ENCODE assay signal across 13 cellular contexts in genomic region chr1:169044971-169045370, GRCh38.
DNase-seq lines count a peak whose midpoint lies in the region; ATAC-seq, FAIRE-seq and TF ChIP-seq lines count a peak whose summit lies in the region.
"Had no signal": no experiment of that assay in that cellular context is flagged by ENCODE, and none has a peak within 500 bp of the region (broad histone marks: within the 10 kb centered on the region; RNA-seq: fewer than 3 reads in every experiment).

No MANE protein-coding gene starts in this region.

- no peak overlapping the region for H3K4me3 ChIP-seq in BLaER1
- H3K4me3 ChIP-seq in pancreas, result no peak overlapping the region

- H3K36me3 ChIP-seq in BLaER1 (no peaks in the 10 kb centered on the region), pancreas (no peaks in the 10 kb centered on the region)

- no peaks in the 10 kb centered on the region for H4K20me1 ChIP-seq in BLaER1

- FAIRE-seq in pancreas (lab: Jason Lieb, UNC), result no peak

- H3K27ac ChIP-seq in BLaER1, result peak overlapping the region; percentile 88
- no peak overlapping the region for H3K27ac ChIP-seq in pancreas

- no peak for TF ChIP-seq CTCF in pancreas (IDR thresholded peaks at IDR 0.05)

- H3K36me3 Mint-ChIP-seq in T-helper 17 cell (ENCODE audit: low read depth), result no peaks in the 10 kb centered on the region
- H3K36me3 Mint-ChIP-seq: naive B cell, type B pancreatic cell had no signal

- 72 to 81% methylated on average over 4 of the region's 4 CpGs for WGBS in pancreas, 2 donors

- peaks cover 4% of the 10 kb centered on the region; the same call in 1 of the 2 replicates for H3K9me3 ChIP-seq in BLaER1
- H3K9me3 ChIP-seq in T-helper 17 cell (ENCODE audit: control insufficient read depth, low read length, poor library complexity, severe bottlenecking), result no peaks in the 10 kb centered on the region
- H3K9me3 ChIP-seq in pancreas, result no peaks in the 10 kb centered on the region

- H3K27me3 Mint-ChIP-seq in T-helper 17 cell, result no peaks in the 10 kb centered on the region
- H3K27me3 Mint-ChIP-seq: effector memory CD8-positive, alpha-beta T cell; type B pancreatic cell had no signal

- no peak overlapping the region; the same call in 1 of the 2 replicates for H3K9ac ChIP-seq in BLaER1

- DNase-seq in T-helper 17 cell (no peak), AML-193 (lab: John Stamatoyannopoulos, UW) (no peak), pancreas (no peak)
- no peak for DNase-seq in stimulated activated CD4-positive, alpha-beta T cell treated with anti-CD3 and anti-CD28 coated beads, Interleukin-12 subunit alpha, Interleukin-12 subunit beta, amount 100 ng/mL, for 4 hours
- DNase-seq: COR-L47, naive B cell, SW 1271 had no signal

- H3K27ac Mint-ChIP-seq in T-helper 17 cell, result peak overlapping the region; percentile 67
- H3K27ac Mint-ChIP-seq: type B pancreatic cell had no signal

- H3K27me3 ChIP-seq in BLaER1 (no peaks in the 10 kb centered on the region), pancreas (no peaks in the 10 kb centered on the region)

- H3K4me2 ChIP-seq in BLaER1, result peak overlapping the region; percentile 71

- ATAC-seq in GM18907 (IDR thresholded peaks at IDR 0.05; ENCODE audit: unreplicated experiment) (peak; percentile 60), HG03097 (IDR thresholded peaks at IDR 0.05; ENCODE audit: low FRiP score, unreplicated experiment) (peak; percentile 47), T-helper 17 cell (no peak), pancreas (no peak), HG03095 (IDR thresholded peaks at IDR 0.05; ENCODE audit: unreplicated experiment) (no peak)

- H3K4me1 ChIP-seq in BLaER1 (peaks cover 31% of the 10 kb centered on the region), pancreas (no peaks in the 10 kb centered on the region)

- intact Hi-C loops in pancreas (cut with DNase I), result no loop called here

- no peak overlapping the region for H3K4me3 Mint-ChIP-seq in T-helper 17 cell
- H3K4me3 Mint-ChIP-seq: type B pancreatic cell had no signal

- H3K4me1 Mint-ChIP-seq in T-helper 17 cell, result peaks cover 39% of the 10 kb centered on the region

Comparison
In these comparisons a context has a peak if more than half of its experiments do, and no peak if none do; other contexts are left out.
1. ATAC-seq: peak in GM18907 (single experiment) and HG03097 (single experiment); none in T-helper 17 cell (single experiment), pancreas (0 of 4) and HG03095 (single experiment).